8 cellular contexts compared by ENCODE assay signal in the genomic region with DNA sequence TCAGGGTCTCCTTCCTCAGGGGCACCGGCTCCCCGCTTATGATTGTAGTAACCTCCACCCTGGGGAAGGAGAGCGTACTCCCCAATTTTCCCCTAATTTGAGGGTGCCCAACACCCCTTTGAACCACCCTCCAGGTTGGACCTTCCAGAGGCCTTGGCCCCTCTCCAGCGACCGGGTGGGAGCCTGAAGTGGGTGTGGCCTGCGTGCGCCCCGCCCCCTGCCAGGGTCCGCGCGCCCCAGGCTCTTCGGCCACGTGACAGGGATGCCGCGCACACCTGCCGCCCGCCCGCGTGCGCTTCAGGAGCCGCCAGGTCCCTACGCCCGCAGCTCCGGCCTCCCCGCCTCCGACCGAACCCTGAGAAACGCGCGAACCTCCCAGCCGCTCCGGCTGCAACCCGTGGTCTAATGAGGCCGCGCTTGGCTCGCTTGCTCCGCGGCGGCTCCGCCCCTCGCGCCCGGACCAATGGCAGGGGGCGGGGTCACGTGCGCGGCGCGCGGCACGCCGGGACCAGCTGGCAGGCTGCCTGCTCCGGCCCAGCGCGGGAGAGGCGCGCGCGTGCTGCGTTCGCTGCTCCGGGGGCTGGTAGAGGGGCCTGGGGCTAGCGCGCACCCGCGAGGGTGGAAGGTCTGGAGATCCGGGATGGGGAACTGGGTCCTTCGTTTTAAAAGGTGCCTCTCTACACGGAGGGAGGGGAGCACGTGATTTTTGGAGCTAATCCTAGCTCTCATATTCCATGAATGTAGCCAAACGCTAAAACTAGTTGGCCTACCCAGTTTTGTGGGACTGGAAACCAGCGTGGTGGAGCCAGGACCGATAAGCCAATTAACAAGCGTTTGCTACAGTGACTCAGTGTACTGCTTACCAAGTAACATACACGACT. TPM values are rescaled to one million over a fixed set of nuclear protein-coding genes. Genes with fewer than 3 reads are reported as not detected.
DNase-seq lines count a peak whose midpoint lies in the region; ATAC-seq, FAIRE-seq and TF ChIP-seq lines count a peak whose summit lies in the region.

TSS of gene FOXRED2 (minus strand) at position 404 of the 881 bp plus-strand sequence. CDS start 618 bp downstream, outside the sequence.

- peak within 1 kb of the TSS; percentile 80 for H3K4me3 Mint-ChIP-seq in activated naive CD8-positive, alpha-beta T cell

- no peaks in the 10 kb centered on the region for H3K9me2 ChIP-seq in SU-DHL-6 (replicated peaks; ENCODE audit: insufficient read depth, low read length)

- H3K36me3 ChIP-seq in SU-DHL-6 (ENCODE audit: low read length) (no peaks in the 10 kb centered on the region), pancreas (peaks cover 0 to 18% (median 9%) of the 10 kb centered on the region in 3 donors), tibial artery (peaks cover 7 to 31% (median 16%) of the 10 kb centered on the region in 3 donors)

- ATAC-seq in Right ventricle myocardium inferior (peak; percentile 90), pancreas (peak; percentile 91 to 95 (median 94))

- FAIRE-seq in pancreas (lab: Jason Lieb, UNC), result no peak

- H4K20me1 ChIP-seq in SU-DHL-6 (ENCODE audit: low read depth, low read length), result no peaks in the 10 kb centered on the region

- peaks cover 11% of the 10 kb centered on the region for H3F3A ChIP-seq in SU-DHL-6 (ENCODE audit: insufficient read depth)

- H3K4me1 Mint-ChIP-seq in activated naive CD8-positive, alpha-beta T cell (ENCODE audit: low read depth), result peaks cover 14% of the 10 kb centered on the region

- 5 to 6% methylated on average over 74 to 75 of the region's 75 CpGs for WGBS in pancreas, 2 donors

- H3K4me2 ChIP-seq in SU-DHL-6 (ENCODE audit: low read depth, low read length, poor library complexity, severe bottlenecking), result peak within 1 kb of the TSS; percentile 57

- H2AFZ ChIP-seq in SU-DHL-6 (ENCODE audit: low read depth, low read length, severe bottlenecking), result peak within 1 kb of the TSS; percentile 87

- H3K36me3 Mint-ChIP-seq in activated naive CD8-positive, alpha-beta T cell, result peaks cover 3% of the 10 kb centered on the region

- intact Hi-C loops in Right ventricle myocardium inferior (cut with DNase I), result no loop called here
- intact Hi-C loops in pancreas (cut with DNase I), result no loop called here
- intact Hi-C loops in tibial artery (cut with DNase I; ENCODE audit: low total_unique reads), result no loop called here

- H3K9me3 ChIP-seq in SU-DHL-6 (ENCODE audit: insufficient read depth, low read length) (no peaks in the 10 kb centered on the region), pancreas (no peaks in the 10 kb centered on the region), tibial artery (no peaks in the 10 kb centered on the region)

- H3K79me2 ChIP-seq in SU-DHL-6 (ENCODE audit: insufficient read depth, low read length), result peaks cover 6% of the 10 kb centered on the region; the same call in 1 of the 2 replicates

- H3K4me3 ChIP-seq in SU-DHL-6 (ENCODE audit: insufficient read depth, low read length, poor library complexity, severe bottlenecking) (peak within 1 kb of the TSS; percentile 58), pancreas (peak within 1 kb of the TSS; percentile 48 to 66 (median 60)), tibial artery (peak within 1 kb of the TSS; percentile 54 to 62)

- no peaks in the 10 kb centered on the region for H3K27me3 Mint-ChIP-seq in activated naive CD8-positive, alpha-beta T cell

- peak within 1 kb of the TSS; percentile 56 for H3K9ac ChIP-seq in SU-DHL-6 (ENCODE audit: low read length)

- TF ChIP-seq CTCF in SU-DHL-6 (IDR thresholded peaks at IDR 0.05; ENCODE audit: insufficient read depth, low read length, poor library complexity, severe bottlenecking), result no peak
- no peak for TF ChIP-seq CTCF in pancreas (IDR thresholded peaks at IDR 0.05)
- TF ChIP-seq CTCF in tibial artery (IDR thresholded peaks at IDR 0.05), result no peak

- H3K27me3 ChIP-seq in SU-DHL-6 (ENCODE audit: low read length), result no peaks in the 10 kb centered on the region
- H3K27me3 ChIP-seq in pancreas, result no peaks in the 10 kb centered on the region
- no peaks in the 10 kb centered on the region for H3K27me3 ChIP-seq in tibial artery

- H3K4me1 ChIP-seq in pancreas (peaks cover 0 to 7% (median 5%) of the 10 kb centered on the region in 3 donors), tibial artery (peaks cover 0 to 17% (median 9%) of the 10 kb centered on the region in 4 donors)

- H3K27ac Mint-ChIP-seq in activated naive CD8-positive, alpha-beta T cell, result peak within 1 kb of the TSS; percentile 85

- DNase-seq in ELR (ENCODE audit: low read depth) (peak; percentile 83), HCEC 1CT (peak; percentile 32), NCI-H1092 treated with DMSO at 0.1 percent for 48 hours (lab: John Stamatoyannopoulos, UW) (peak; percentile 85), Right ventricle myocardium inferior (ENCODE audit: missing footprints) (peak; percentile 95), pancreas (peak; percentile 83 to 96 (median 92)), tibial artery (peak; percentile 87 to 94)

- H3K27ac ChIP-seq in SU-DHL-6 (ENCODE audit: low read depth, low read length) (peak within 1 kb of the TSS; percentile 64), pancreas (peak within 1 kb of the TSS; percentile 32 to 73 (median 67)), tibial artery (peak within 1 kb of the TSS; percentile 74 to 82)

- H3K9me3 Mint-ChIP-seq in activated naive CD8-positive, alpha-beta T cell (ENCODE audit: low read depth), result no peaks in the 10 kb centered on the region

RNA-seq across cellular contexts. Expression of gene FOXRED2, which starts in this region (rescaled TPM):
- total RNA-seq in Right ventricle myocardium inferior (11.3 TPM), pancreas (1 to 10 TPM; 3.9 to 6.0 (median 5.3) TPM)
- 1 to 10 TPM; 2.0 to 3.5 TPM for polyA plus RNA-seq in pancreas

Comparison
In these comparisons a context has a peak if more than half of its experiments do, and no peak if none do; other contexts are left out.
1. Peak in every context shown above with its lines: DNase-seq, ATAC-seq, H3K4me3 ChIP-seq and H3K27ac ChIP-seq.
2. DNase-seq: peak in every context shown above with its lines; median percentile 95 in Right ventricle myocardium inferior; 92 in pancreas; 90 in tibial artery; 85 in NCI-H1092 treated with DMSO at 0.1 percent for 48 hours; 83 in ELR; 32 in HCEC 1CT.